In the genomic region with DNA sequence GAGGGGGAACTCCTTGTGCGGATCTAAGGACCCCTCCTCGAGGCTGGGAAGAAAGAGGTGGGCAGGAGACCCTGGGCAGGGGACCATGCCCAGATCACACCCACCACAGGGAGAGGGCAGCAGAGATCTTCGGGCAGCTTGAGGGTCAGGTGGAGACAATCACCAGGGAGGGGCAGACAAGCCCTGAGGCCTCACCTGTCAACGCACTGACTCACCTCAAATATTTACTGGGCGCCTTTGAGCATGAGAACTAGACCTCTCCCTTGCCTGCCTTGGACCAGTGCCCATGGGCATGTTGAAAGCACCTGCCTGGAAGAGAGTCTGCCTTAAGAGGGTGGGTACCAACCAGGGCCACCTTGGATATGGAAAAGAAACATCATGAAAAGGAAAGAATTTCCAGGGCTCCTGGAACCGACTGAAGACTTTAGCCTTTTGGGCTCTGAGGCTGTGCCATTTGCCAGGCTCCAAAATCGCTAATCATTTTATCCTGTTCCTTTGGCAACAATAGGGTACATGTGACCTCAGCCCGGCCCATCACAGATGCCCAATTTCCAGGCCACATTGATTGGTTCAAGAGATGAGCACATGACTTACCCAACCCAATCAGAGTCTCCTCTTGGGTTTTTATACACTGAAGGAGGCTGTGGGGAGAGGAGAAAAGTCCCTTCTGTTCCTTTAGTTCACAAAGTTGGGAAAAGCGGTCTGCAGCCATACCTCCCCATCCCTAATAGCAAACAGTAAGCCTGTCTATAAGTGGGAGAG, we compare ENCODE assay signal across 10 cellular contexts. TPM values are rescaled to one million over a fixed set of nuclear protein-coding genes. Genes with fewer than 3 reads are reported as not detected.
DNase-seq lines count a peak whose midpoint lies in the region; ATAC-seq and TF ChIP-seq lines count a peak whose summit lies in the region.
"Had no signal": no experiment of that assay in that cellular context is flagged by ENCODE, and none has a peak within 500 bp of the region (broad histone marks: within the 10 kb centered on the region; RNA-seq: fewer than 3 reads in every experiment).

No MANE protein-coding gene starts in this region.

- intact Hi-C loops in right lobe of liver (cut with DNase I) (loop anchor here (5.0 kb wide), 1 partner anchor 147 kb away; no protein-coding TSS in a partner anchor), ascending aorta (cut with DNase I) (loop anchor here (5.0 kb wide), 1 partner anchor 97 kb away; no protein-coding TSS in a partner anchor)

- H3K4me1 ChIP-seq in right lobe of liver (no peaks in the 10 kb centered on the region), ascending aorta (peaks cover 0 to 5% of the 10 kb centered on the region in 2 donors)

- 51% methylated on average over 7 of the region's 9 CpGs for WGBS in right lobe of liver (ENCODE audit: insufficient coverage, low coverage, low lambda C conversion rate, missing lambda C conversion rate)

- no peak overlapping the region for H3K4me3 ChIP-seq in NB4 (ENCODE audit: low read depth, low read length)
- no peak overlapping the region for H3K4me3 ChIP-seq in right lobe of liver
- no peak overlapping the region for H3K4me3 ChIP-seq in ascending aorta

- H3K27me3 ChIP-seq in right lobe of liver (no peaks in the 10 kb centered on the region), ascending aorta (no peaks in the 10 kb centered on the region)

- H3K9me3 ChIP-seq in right lobe of liver (no peaks in the 10 kb centered on the region), ascending aorta (no peaks in the 10 kb centered on the region)

- H3K36me3 ChIP-seq in right lobe of liver (no peaks in the 10 kb centered on the region), ascending aorta (no peaks in the 10 kb centered on the region)

- H3K27ac ChIP-seq in right lobe of liver, result no peak overlapping the region
- H3K27ac ChIP-seq in ascending aorta, result no peak overlapping the region

- DNase-seq in DMS153 (lab: John Stamatoyannopoulos, UW) (peak; percentile 93), NB4 (ENCODE audit: low read depth) (no peak), SHP77 treated with DMSO at 0.1 percent for 48 hours (lab: John Stamatoyannopoulos, UW) (peak; percentile 46), right lobe of liver (peak in 2 of 3 donors; percentile 59 to 66), AML-193 (lab: John Stamatoyannopoulos, UW) (no peak), ascending aorta (ENCODE audit: low spot score in 2 of 2) (no peak), C1 segment of cervical spinal cord (lab: John Stamatoyannopoulos, UW) (no peak)
- DNase-seq: activated CD4-positive, alpha-beta T cell treated with anti-CD3 and anti-CD28 coated beads, Interleukin-2, amount 10 ng/mL, durations not matched to agents 24 days and 14 days; stimulated activated CD4-positive, alpha-beta T cell treated with anti-CD3 and anti-CD28 coated beads, Interleukin-2, amount 100 ng/mL, for 48 hours had no signal

- peak; percentile 14 to 74 (median 18) for ATAC-seq in right lobe of liver
- no peak for ATAC-seq in GM21526 (IDR thresholded peaks at IDR 0.05; ENCODE audit: low FRiP score, unreplicated experiment)

- TF ChIP-seq POLR2A in NB4 (IDR thresholded peaks at IDR 0.05; ENCODE audit: extremely low read depth, insufficient read length) (no peak), right lobe of liver (IDR thresholded peaks at IDR 0.05) (no peak)

- TF ChIP-seq CTCF in NB4 (IDR thresholded peaks at IDR 0.05; ENCODE audit: low read depth, low read length) (peak; percentile 2), right lobe of liver (IDR thresholded peaks at IDR 0.05) (no peak), ascending aorta (IDR thresholded peaks at IDR 0.05) (no peak)

RNA-seq across cellular contexts. Expression of a gene that starts 10.4 kb away (rescaled TPM):
- total RNA-seq in right lobe of liver (not detected), ascending aorta (not detected)
- total RNA-seq: activated CD4-positive, alpha-beta T cell treated with anti-CD3 and anti-CD28 coated beads, Interleukin-2, amount 10 ng/mL, durations not matched to agents 24 days and 14 days had no signal

RNA-seq across cellular contexts. Expression of a gene that starts 35.0 kb away (rescaled TPM):
- total RNA-seq in right lobe of liver, result 10 to 100 TPM; 28.8 to 42.6 (median 38.1) TPM
- 58.5 TPM for total RNA-seq in ascending aorta

RNA-seq across cellular contexts. Expression of a gene that starts 35.3 kb away (rescaled TPM):
- total RNA-seq in right lobe of liver (10 to 100 TPM; 19.7 to 30.3 (median 26.0) TPM), ascending aorta (47.5 TPM)

Comparison
In these comparisons a context has a peak if more than half of its experiments do, and no peak if none do; other contexts are left out.
1. DNase-seq: peak in DMS153 (single experiment), SHP77 treated with DMSO at 0.1 percent for 48 hours (single experiment) and right lobe of liver (2 of 3); none in NB4 (single experiment), AML-193 (0 of 2), ascending aorta (0 of 2) and C1 segment of cervical spinal cord (0 of 14).